In genomic region chr1:156098782-156099181, GRCh38 we compare ENCODE assay signal across 16 cellular contexts. TPM values are rescaled to one million over a fixed set of nuclear protein-coding genes. Genes with fewer than 3 reads are reported as not detected.
DNase-seq lines count a peak whose midpoint lies in the region; ATAC-seq and TF ChIP-seq lines count a peak whose summit lies in the region.
"Had no signal": no experiment of that assay in that cellular context is flagged by ENCODE, and none has a peak within 500 bp of the region (broad histone marks: within the 10 kb centered on the region; RNA-seq: fewer than 3 reads in every experiment).

No MANE protein-coding gene starts in this region.

- no peak for TF ChIP-seq POLR2A in esophagus squamous epithelium (IDR thresholded peaks at IDR 0.05)

- H3K27ac Mint-ChIP-seq in natural killer cell treated with Interleukin-12 subunit alpha and Interleukin-12 subunit beta and Interleukin-15 and Interleukin-18, amount 100 ng/mL, for 72 hours = peak overlapping the region; percentile 93
- peak overlapping the region in 1 of 2 donors; percentile 99 for H3K27ac Mint-ChIP-seq in natural killer cell
- H3K27ac Mint-ChIP-seq: activated naive CD4-positive, alpha-beta T cell treated with anti-CD3 and anti-CD28 coated beads, Interleukin-2, amount 10 ng/mL, durations not matched to agents 7 days and 5 days had no signal

- H3K9me3 ChIP-seq in esophagus squamous epithelium = no peaks in the 10 kb centered on the region
- H3K9me3 ChIP-seq: BE2C, neutrophil, right atrium auricular region had no signal

- no peak overlapping the region for H3K4me3 ChIP-seq in esophagus squamous epithelium
- H3K4me3 ChIP-seq: hepatocyte, right atrium auricular region had no signal

- H3K4me3 Mint-ChIP-seq in natural killer cell treated with Interleukin-12 subunit alpha and Interleukin-12 subunit beta and Interleukin-15 and Interleukin-18, amount 100 ng/mL, for 72 hours = no peak overlapping the region
- no peak overlapping the region for H3K4me3 Mint-ChIP-seq in natural killer cell
- H3K4me3 Mint-ChIP-seq: activated naive CD4-positive, alpha-beta T cell treated with anti-CD3 and anti-CD28 coated beads, Interleukin-2, amount 10 ng/mL, durations not matched to agents 7 days and 5 days had no signal

- WGBS in esophagus squamous epithelium, 2 donors = 59% methylated on average over 2 of the region's 2 CpGs; no CpG with 5 or more reads in 1 of the 2 donors

- H3K27ac ChIP-seq in esophagus squamous epithelium = peak overlapping the region in 3 of 4 donors; percentile 25 to 42 (median 38)
- H3K27ac ChIP-seq: hepatocyte, neutrophil had no signal

- no peak for DNase-seq in natural killer cell treated with Interleukin-12 subunit alpha and Interleukin-12 subunit beta and Interleukin-15 and Interleukin-18, amount 100 ng/mL, for 72 hours (ENCODE audit: low spot score)
- DNase-seq in natural killer cell = no peak
- DNase-seq in NCI-H69 (lab: John Stamatoyannopoulos, UW) = peak; percentile 96
- no peak for DNase-seq in esophagus squamous epithelium (lab: John Stamatoyannopoulos, UW)
- DNase-seq in posterior cingulate gyrus = no peak
- no peak for DNase-seq in GM19238 (ENCODE audit: insufficient read length, low spot score)
- no peak for DNase-seq in OCI-M2 (lab: John Stamatoyannopoulos, UW; ENCODE audit: unreplicated experiment)
- DNase-seq: activated naive CD4-positive, alpha-beta T cell treated with anti-CD3 and anti-CD28 coated beads, Interleukin-2, amount 10 ng/mL, durations not matched to agents 7 days and 5 days; BE2C; DMS79 treated with DMSO at 0.1 percent for 48 hours; kidney; mesendoderm; NCI-H2107 had no signal

- TF ChIP-seq CTCF in natural killer cell (IDR thresholded peaks at IDR 0.05) = no peak
- no peak for TF ChIP-seq CTCF in esophagus squamous epithelium (IDR thresholded peaks at IDR 0.05)

- peaks cover 50 to 72% (median 71%) of the 10 kb centered on the region in 3 donors for H3K4me1 ChIP-seq in esophagus squamous epithelium

- no peak for ATAC-seq in natural killer cell treated with Interleukin-12 subunit alpha and Interleukin-12 subunit beta and Interleukin-15 and Interleukin-18, amount 100 ng/mL, for 72 hours
- no peak for ATAC-seq in natural killer cell

- H3K36me3 Mint-ChIP-seq in natural killer cell treated with Interleukin-12 subunit alpha and Interleukin-12 subunit beta and Interleukin-15 and Interleukin-18, amount 100 ng/mL, for 72 hours = no peaks in the 10 kb centered on the region
- H3K36me3 Mint-ChIP-seq in natural killer cell = no peaks in the 10 kb centered on the region
- H3K36me3 Mint-ChIP-seq: activated naive CD4-positive, alpha-beta T cell treated with anti-CD3 and anti-CD28 coated beads, Interleukin-2, amount 10 ng/mL, durations not matched to agents 7 days and 5 days had no signal

- intact Hi-C loops in natural killer cell (cut with micrococcal nuclease) (no loop called here), esophagus squamous epithelium (cut with DNase I) (no loop called here), posterior cingulate gyrus (cut with DNase I) (no loop called here)

- peaks cover 10 to 25% of the 10 kb centered on the region in 2 donors for H3K27me3 Mint-ChIP-seq in natural killer cell treated with Interleukin-12 subunit alpha and Interleukin-12 subunit beta and Interleukin-15 and Interleukin-18, amount 100 ng/mL, for 72 hours
- H3K27me3 Mint-ChIP-seq in natural killer cell (ENCODE audit: low read depth in 2 of 2) = peaks cover 7 to 12% of the 10 kb centered on the region in 2 donors

- no peaks in the 10 kb centered on the region for H3K9me3 Mint-ChIP-seq in natural killer cell treated with Interleukin-12 subunit alpha and Interleukin-12 subunit beta and Interleukin-15 and Interleukin-18, amount 100 ng/mL, for 72 hours
- H3K9me3 Mint-ChIP-seq in natural killer cell = no peaks in the 10 kb centered on the region
- H3K9me3 Mint-ChIP-seq: activated naive CD4-positive, alpha-beta T cell treated with anti-CD3 and anti-CD28 coated beads, Interleukin-2, amount 10 ng/mL, durations not matched to agents 7 days and 5 days had no signal

- H3K4me1 Mint-ChIP-seq in natural killer cell treated with Interleukin-12 subunit alpha and Interleukin-12 subunit beta and Interleukin-15 and Interleukin-18, amount 100 ng/mL, for 72 hours (ENCODE audit: low read depth in 2 of 2) = peaks cover 37 to 42% of the 10 kb centered on the region in 2 donors
- H3K4me1 Mint-ChIP-seq in natural killer cell = peaks cover 15 to 46% of the 10 kb centered on the region in 2 donors

- no peaks in the 10 kb centered on the region for H3K36me3 ChIP-seq in esophagus squamous epithelium
- H3K36me3 ChIP-seq: BE2C, neutrophil, right atrium auricular region had no signal

- H3K27me3 ChIP-seq in esophagus squamous epithelium = no peaks in the 10 kb centered on the region
- H3K27me3 ChIP-seq: BE2C, hepatocyte, right atrium auricular region had no signal

RNA-seq across cellular contexts. Expression of gene LMNA, which starts 15.7 kb away (rescaled TPM):
- total RNA-seq in natural killer cell treated with Interleukin-12 subunit alpha and Interleukin-12 subunit beta and Interleukin-15 and Interleukin-18, amount 100 ng/mL, for 72 hours = 10 to 100 TPM; 21.4 to 67.6 TPM
- total RNA-seq in natural killer cell (100 to 1,000 TPM; 201 to 504 (median 273) TPM), esophagus squamous epithelium (100 to 1,000 TPM; 322 to 480 (median 403) TPM)

RNA-seq across cellular contexts. Expression of gene MEX3A, which starts 16.5 kb away (rescaled TPM):
- under 1 TPM; 0.06 to 0.07 TPM for total RNA-seq in natural killer cell treated with Interleukin-12 subunit alpha and Interleukin-12 subunit beta and Interleukin-15 and Interleukin-18, amount 100 ng/mL, for 72 hours
- total RNA-seq in natural killer cell = under 1 TPM; 0.05 to 0.16 (median 0.14) TPM
- total RNA-seq in esophagus squamous epithelium = 1 to 10 TPM in 1 of 4 donors, under 1 TPM in 3; 0.15 to 1.4 (median 0.65) TPM

RNA-seq across cellular contexts. Expression of gene RAB25, which starts 37.8 kb away (rescaled TPM):
- not detected for total RNA-seq in natural killer cell treated with Interleukin-12 subunit alpha and Interleukin-12 subunit beta and Interleukin-15 and Interleukin-18, amount 100 ng/mL, for 72 hours
- under 1 TPM in 1 of 3 donors, not detected in 2; 0.82 TPM for total RNA-seq in natural killer cell
- 100 to 1,000 TPM; 190 to 482 (median 272) TPM for total RNA-seq in esophagus squamous epithelium

RNA-seq across cellular contexts. Expression of gene LAMTOR2, which starts 44.2 kb away (rescaled TPM):
- total RNA-seq in natural killer cell treated with Interleukin-12 subunit alpha and Interleukin-12 subunit beta and Interleukin-15 and Interleukin-18, amount 100 ng/mL, for 72 hours = 10 to 100 TPM; 34.0 to 35.6 TPM
- 10 to 100 TPM; 23.5 to 26.1 (median 24.6) TPM for total RNA-seq in natural killer cell
- 10 to 100 TPM; 41.4 to 67.1 (median 53.3) TPM for total RNA-seq in esophagus squamous epithelium

RNA-seq across cellular contexts. Expression of gene UBQLN4, which starts 45.2 kb away (rescaled TPM):
- total RNA-seq in natural killer cell treated with Interleukin-12 subunit alpha and Interleukin-12 subunit beta and Interleukin-15 and Interleukin-18, amount 100 ng/mL, for 72 hours = 10 to 100 TPM; 30.4 to 51.4 TPM
- total RNA-seq in natural killer cell = 10 to 100 TPM; 14.4 to 23.5 (median 23.5) TPM
- total RNA-seq in esophagus squamous epithelium = 10 to 100 TPM; 19.7 to 32.7 (median 25.5) TPM

Comparison
In these comparisons a context has a peak if more than half of its experiments do, and no peak if none do; other contexts are left out.
1. RNA of gene RAB25, which starts 37.8 kb away (total RNA-seq): 190 to 482 TPM in esophagus squamous epithelium; not detected in natural killer cell treated with Interleukin-12 subunit alpha and Interleukin-12 subunit beta and Interleukin-15 and Interleukin-18, amount 100 ng/mL, for 72 hours and 0.82 TPM in natural killer cell; every median in the first group is over 100 times any median in the second.